Comparison of ENCODE assay signal across 9 cellular contexts in the genomic region with DNA sequence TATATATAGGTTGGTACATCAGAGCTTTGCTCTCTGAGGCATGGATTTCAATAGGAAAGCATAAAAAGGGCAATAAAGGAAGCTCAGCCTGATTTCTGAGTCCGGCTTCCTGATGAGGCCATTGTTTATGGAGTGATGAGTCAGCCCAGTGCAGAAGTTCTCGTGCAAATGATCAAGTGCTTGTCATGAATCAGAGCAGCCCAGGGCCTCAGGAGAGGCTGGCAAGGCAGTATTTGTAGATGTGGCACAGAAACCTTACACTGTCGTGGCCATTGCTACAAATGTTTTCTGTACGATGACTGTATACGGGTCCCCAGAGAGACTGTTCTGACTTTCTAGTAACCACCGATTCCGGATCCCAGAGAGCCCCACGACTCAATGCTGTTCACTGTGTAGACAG. TPM values are rescaled to one million over a fixed set of nuclear protein-coding genes. Genes with fewer than 3 reads are reported as not detected.
DNase-seq lines count a peak whose midpoint lies in the region; ATAC-seq and TF ChIP-seq lines count a peak whose summit lies in the region.
"Had no signal": no experiment of that assay in that cellular context is flagged by ENCODE, and none has a peak within 500 bp of the region (broad histone marks: within the 10 kb centered on the region; RNA-seq: fewer than 3 reads in every experiment).

No MANE protein-coding gene starts in this region.

- no peak overlapping the region for H3K4me3 Mint-ChIP-seq in mesothelial cell of epicardium
- H3K4me3 Mint-ChIP-seq in effector memory CD8-positive, alpha-beta T cell, result no peak overlapping the region

- peak overlapping the region; percentile 21 for H3K27ac Mint-ChIP-seq in mesothelial cell of epicardium
- no peak overlapping the region for H3K27ac Mint-ChIP-seq in effector memory CD8-positive, alpha-beta T cell

- no peak for ATAC-seq in GM19452 (IDR thresholded peaks at IDR 0.05; ENCODE audit: unreplicated experiment)
- ATAC-seq in GM19463 (IDR thresholded peaks at IDR 0.05; ENCODE audit: unreplicated experiment), result no peak
- no peak for ATAC-seq in effector memory CD8-positive, alpha-beta T cell (replicated peaks)

- peak; percentile 61 for DNase-seq in DMS 273 (lab: John Stamatoyannopoulos, UW; ENCODE audit: unreplicated experiment)
- DNase-seq in DMS 273 treated with DMSO at 0.1 percent for 48 hours (lab: John Stamatoyannopoulos, UW), result no peak
- peak; percentile 77 for DNase-seq in NCI-H446 treated with DMSO at 0.1 percent for 48 hours (lab: John Stamatoyannopoulos, UW)
- DNase-seq in colonic mucosa, result peak; percentile 76
- DNase-seq in mesothelial cell of epicardium (ENCODE audit: low spot score in 2 of 2, unreplicated experiment in 2 of 2), result no peak
- no peak for DNase-seq in effector memory CD8-positive, alpha-beta T cell

- no peaks in the 10 kb centered on the region for H3K36me3 ChIP-seq in colonic mucosa

- peak overlapping the region; percentile 55 for H3K27ac ChIP-seq in colonic mucosa
- H3K27ac ChIP-seq: 22Rv1 had no signal

- H3K9ac ChIP-seq in colonic mucosa (ENCODE audit: low read depth in 2 of 2, low read length in 2 of 2), result peak overlapping the region in 1 of 2 donors; percentile 27

- TF ChIP-seq CTCF in colonic mucosa (IDR thresholded peaks at IDR 0.05), result no peak
- no peak for TF ChIP-seq CTCF in mesothelial cell of epicardium (IDR thresholded peaks at IDR 0.05; ENCODE audit: unreplicated experiment)

- peaks cover 8% of the 10 kb centered on the region for H3K4me1 ChIP-seq in colonic mucosa

- no peak overlapping the region for H3K4me3 ChIP-seq in colonic mucosa

- peaks cover 4% of the 10 kb centered on the region for H3K9me3 Mint-ChIP-seq in mesothelial cell of epicardium
- peaks cover 0 to 3% of the 10 kb centered on the region in 2 donors for H3K9me3 Mint-ChIP-seq in effector memory CD8-positive, alpha-beta T cell

- peaks cover under 1% of the 10 kb centered on the region for H3K27me3 Mint-ChIP-seq in mesothelial cell of epicardium (ENCODE audit: low read depth)
- peaks cover 35 to 55% of the 10 kb centered on the region in 2 donors for H3K27me3 Mint-ChIP-seq in effector memory CD8-positive, alpha-beta T cell

- H3K36me3 Mint-ChIP-seq in mesothelial cell of epicardium, result peaks cover 2% of the 10 kb centered on the region
- H3K36me3 Mint-ChIP-seq in effector memory CD8-positive, alpha-beta T cell (ENCODE audit: insufficient read depth), result no peaks in the 10 kb centered on the region

- intact Hi-C loops in colonic mucosa (cut with DNase I), result no loop called here

- H3K9me3 ChIP-seq in colonic mucosa, result no peaks in the 10 kb centered on the region

- no peaks in the 10 kb centered on the region for H3K27me3 ChIP-seq in colonic mucosa

- peaks cover 4% of the 10 kb centered on the region for H3K4me1 Mint-ChIP-seq in mesothelial cell of epicardium
- H3K4me1 Mint-ChIP-seq in effector memory CD8-positive, alpha-beta T cell (ENCODE audit: low read depth in 2 of 2), result no peaks in the 10 kb centered on the region

RNA-seq across cellular contexts. Expression of gene UMODL1, which starts 26.7 kb away (rescaled TPM):
- total RNA-seq in colonic mucosa, result under 1 TPM; 0.35 to 0.37 TPM
- not detected in 3 replicates for total RNA-seq in mesothelial cell of epicardium

Comparison
In these comparisons a context has a peak if more than half of its experiments do, and no peak if none do; other contexts are left out.
1. DNase-seq: peak in DMS 273 (single experiment), NCI-H446 treated with DMSO at 0.1 percent for 48 hours (single experiment) and colonic mucosa (single experiment); none in DMS 273 treated with DMSO at 0.1 percent for 48 hours (single experiment), mesothelial cell of epicardium (0 of 2) and effector memory CD8-positive, alpha-beta T cell (0 of 3).